Comparison of ENCODE assay signal across 14 cellular contexts in the genomic region with DNA sequence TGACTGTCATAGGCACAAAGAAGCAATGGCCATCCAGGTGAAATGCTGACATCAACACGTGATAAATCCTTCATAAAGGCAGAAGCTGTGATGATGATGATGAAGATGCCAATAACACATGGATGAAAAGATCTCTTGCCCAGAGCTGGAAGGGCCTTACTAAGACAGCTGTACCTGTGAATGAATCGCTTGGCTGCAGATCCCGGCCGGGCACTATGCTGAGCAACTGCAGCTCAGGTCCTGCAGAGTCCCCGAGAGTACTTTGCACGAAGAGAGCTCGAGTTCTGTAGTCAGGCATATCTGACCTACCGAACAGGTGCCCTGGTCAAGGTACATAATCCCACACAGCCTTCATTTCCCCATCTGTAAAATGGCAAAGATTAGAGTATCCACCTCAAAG. TPM values are rescaled to one million over a fixed set of nuclear protein-coding genes. Genes with fewer than 3 reads are reported as not detected.
DNase-seq lines count a peak whose midpoint lies in the region; TF ChIP-seq lines count a peak whose summit lies in the region.
"Had no signal": no experiment of that assay in that cellular context is flagged by ENCODE, and none has a peak within 500 bp of the region (broad histone marks: within the 10 kb centered on the region; RNA-seq: fewer than 3 reads in every experiment).

No MANE protein-coding gene starts in this region.

- no peak overlapping the region for H2AFZ ChIP-seq in osteoblast (ENCODE audit: low read length)
- H2AFZ ChIP-seq: GM23338 had no signal

- no peaks in the 10 kb centered on the region for H4K20me1 ChIP-seq in osteoblast (ENCODE audit: insufficient read depth, low read length)

- H3K27me3 ChIP-seq in layer of hippocampus (ENCODE audit: control insufficient read depth, insufficient read depth, low read length) = no peaks in the 10 kb centered on the region
- H3K27me3 ChIP-seq in osteoblast (ENCODE audit: insufficient read depth, low read length) = no peaks in the 10 kb centered on the region

- H3K4me2 ChIP-seq in osteoblast (ENCODE audit: insufficient read depth, low read length) = no peak overlapping the region
- H3K4me2 ChIP-seq: GM23338 had no signal

- H3K4me3 ChIP-seq in osteoblast (ENCODE audit: insufficient read depth, low read length) = no peak overlapping the region
- H3K4me3 ChIP-seq: GM23338 had no signal

- H3K36me3 ChIP-seq in osteoblast (ENCODE audit: insufficient read depth, low read length) = no peaks in the 10 kb centered on the region

- H3K79me2 ChIP-seq in osteoblast (ENCODE audit: insufficient read depth, low read length) = no peaks in the 10 kb centered on the region

- no peak for TF ChIP-seq CTCF in osteoblast (IDR thresholded peaks at IDR 0.05; ENCODE audit: extremely low read depth, low read depth, low read length)

- peak in 1 of 61 donors; percentile 17 for DNase-seq in caudate nucleus (lab: John Stamatoyannopoulos, UW)
- DNase-seq in osteoblast (ENCODE audit: insufficient read length, low spot score, missing footprints) = no peak
- no peak for DNase-seq in pons (ENCODE audit: low spot score)
- no peak for DNase-seq in NCI-H1436 treated with DMSO at 0.1 percent for 48 hours (lab: John Stamatoyannopoulos, UW)
- DNase-seq: Calu3; CD4-positive, alpha-beta memory T cell; COR-L47; DMS53; DMS79 treated with DMSO at 0.1 percent for 48 hours; GF-D8; H9 had no signal

- no peaks in the 10 kb centered on the region for H3K4me1 ChIP-seq in osteoblast (ENCODE audit: insufficient read depth, low read length)

- H3K27ac ChIP-seq in caudate nucleus (ENCODE audit: low read depth, low read length) (peak overlapping the region; percentile 82), layer of hippocampus (ENCODE audit: low read depth, low read length) (peak overlapping the region; percentile 78), temporal lobe (ENCODE audit: low read depth, low read length) (peak overlapping the region; percentile 94), osteoblast (ENCODE audit: low read depth, low read length) (no peak overlapping the region)

- no peaks in the 10 kb centered on the region for H3K9me3 ChIP-seq in osteoblast (ENCODE audit: low read depth, low read length)

RNA-seq across cellular contexts. Expression of gene PGBD5, which starts 48.8 kb away (rescaled TPM):
- 20.7 TPM for total RNA-seq in temporal lobe
- under 0.01 and 0.29 TPM in 2 replicates for total RNA-seq in osteoblast
- total RNA-seq: CD4-positive, alpha-beta memory T cell had no signal

Comparison
In these comparisons a context has a peak if more than half of its experiments do, and no peak if none do; other contexts are left out.
1. RNA of gene PGBD5, which starts 48.8 kb away (total RNA-seq): 20.7 TPM in temporal lobe (single experiment); under 0.01 to 0.29 TPM in osteoblast; every median in the first group is over 10 times any median in the second.